In the genomic region with DNA sequence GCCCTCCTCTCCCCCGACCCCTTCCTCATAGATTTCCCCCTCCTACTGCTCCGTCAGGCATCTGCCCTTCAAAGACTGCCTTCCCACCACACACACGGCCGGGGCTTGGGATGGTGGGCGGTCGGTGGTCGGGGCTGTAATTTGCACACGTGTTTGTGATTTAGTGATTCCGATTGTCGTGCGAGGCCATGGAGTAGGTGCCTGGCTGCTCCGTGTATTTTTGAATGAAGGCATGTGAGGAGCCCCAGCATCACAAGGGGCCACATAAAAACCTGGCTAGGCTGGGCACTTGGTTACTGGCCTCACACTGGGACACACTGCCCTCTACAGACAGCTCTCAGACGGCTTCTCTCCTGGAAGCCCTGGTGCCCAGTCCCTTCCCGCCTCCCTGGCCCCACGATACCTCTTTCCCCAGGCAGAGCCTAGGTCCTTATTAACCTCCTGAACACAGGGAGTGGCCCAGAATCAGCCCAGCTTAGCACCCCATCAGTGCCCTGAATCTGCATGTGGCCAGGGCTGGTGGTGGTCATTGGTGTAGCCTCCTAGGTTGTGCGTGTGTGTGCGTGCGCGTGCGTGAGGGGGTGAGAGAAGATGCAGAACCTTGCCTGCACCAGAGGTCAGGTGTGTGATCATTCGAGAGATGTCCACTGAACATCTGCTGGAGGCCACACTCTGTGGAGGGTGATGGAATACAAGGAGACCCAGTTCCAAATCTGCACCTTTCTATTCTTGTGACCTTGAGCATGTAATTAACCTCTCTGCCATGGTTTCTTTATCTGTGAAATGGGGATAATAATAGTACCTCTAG, we compare ENCODE assay signal across 8 cellular contexts. TPM values are rescaled to one million over a fixed set of nuclear protein-coding genes. Genes with fewer than 3 reads are reported as not detected.
DNase-seq lines count a peak whose midpoint lies in the region; ATAC-seq lines count a peak whose summit lies in the region.

No MANE protein-coding gene starts in this region.

- H2BK120ac ChIP-seq in mesenchymal stem cell (ENCODE audit: low read depth, low read length), result peak overlapping the region; percentile 90

- H3K9me3 Mint-ChIP-seq in activated CD8-positive, alpha-beta T cell treated with anti-CD3 and anti-CD28 coated beads, Interleukin-2, amount 10 ng/mL, durations not matched to agents 7 days and 5 days (ENCODE audit: insufficient read depth), result no peaks in the 10 kb centered on the region
- H3K9me3 Mint-ChIP-seq in stimulated activated effector memory CD8-positive, alpha-beta T cell treated with anti-CD3 and anti-CD28 coated beads, Interleukin-12 subunit alpha, Interleukin-12 subunit beta, amount 100 ng/mL, for 72 hours, result no peaks in the 10 kb centered on the region

- H3K9ac ChIP-seq in mesenchymal stem cell (ENCODE audit: low read length), result peak overlapping the region; percentile 98

- peak overlapping the region; percentile 96 for H3K27ac Mint-ChIP-seq in activated CD8-positive, alpha-beta T cell treated with anti-CD3 and anti-CD28 coated beads, Interleukin-2, amount 10 ng/mL, durations not matched to agents 7 days and 5 days
- peak overlapping the region; percentile 98 for H3K27ac Mint-ChIP-seq in stimulated activated effector memory CD8-positive, alpha-beta T cell treated with anti-CD3 and anti-CD28 coated beads, Interleukin-12 subunit alpha, Interleukin-12 subunit beta, amount 100 ng/mL, for 72 hours

- no peak overlapping the region for H2AFZ ChIP-seq in mesenchymal stem cell (ENCODE audit: low read depth, low read length)

- H3K4me1 ChIP-seq in mesenchymal stem cell (ENCODE audit: control insufficient read depth, insufficient read depth, low read depth, low read length), result peaks cover 33% of the 10 kb centered on the region

- H2AK5ac ChIP-seq in mesenchymal stem cell (ENCODE audit: low read length, severe bottlenecking), result peak overlapping the region; percentile 28

- H3K18ac ChIP-seq in mesenchymal stem cell (ENCODE audit: low read depth in 1 of 2, low read length in 2 of 2), result peak overlapping the region; percentile 71 to 95

- H3K27ac ChIP-seq in mesenchymal stem cell (ENCODE audit: low read length, poor library complexity, severe bottlenecking), result peak overlapping the region; percentile 49

- peak overlapping the region; percentile 73 for H2BK15ac ChIP-seq in mesenchymal stem cell (ENCODE audit: low read depth, poor library complexity, severe bottlenecking)

- peak overlapping the region; percentile 31 to 44 for H3K4ac ChIP-seq in mesenchymal stem cell (ENCODE audit: low read depth in 1 of 2, low read length in 2 of 2)

- no peak overlapping the region for H3K23ac ChIP-seq in mesenchymal stem cell (ENCODE audit: low read length in 2 of 2)

- no peaks in the 10 kb centered on the region for H3K27me3 Mint-ChIP-seq in activated CD8-positive, alpha-beta T cell treated with anti-CD3 and anti-CD28 coated beads, Interleukin-2, amount 10 ng/mL, durations not matched to agents 7 days and 5 days (ENCODE audit: low read depth)

- ATAC-seq in activated CD8-positive, alpha-beta T cell treated with anti-CD3 and anti-CD28 coated beads, Interleukin-2, amount 10 ng/mL, durations not matched to agents 7 days and 5 days, result no peak
- peak; percentile 29 for ATAC-seq in stimulated activated effector memory CD8-positive, alpha-beta T cell treated with anti-CD3 and anti-CD28 coated beads, Interleukin-12 subunit alpha, Interleukin-12 subunit beta, amount 100 ng/mL, for 72 hours

- POLR2A ChIA-PET in activated CD8-positive, alpha-beta T cell treated with anti-CD3 and anti-CD28 coated beads, Interleukin-2, amount 10 ng/mL, durations not matched to agents 7 days and 5 days (lab: Charles Lee), result interaction anchor here (0.5 to 8.0 kb wide), 13 partner anchors 24 to 291 kb away, joined by 3 to 123 read pairs (median 22); no protein-coding TSS in a partner anchor

- H3K27me3 ChIP-seq in mesenchymal stem cell (ENCODE audit: control insufficient read depth in 1 of 2, insufficient read depth in 1 of 2, low read length in 2 of 2), result peaks cover 0 to 13% of the 10 kb centered on the region in 2 experiments

- WGBS in mesenchymal stem cell, result 31% methylated on average over 18 of the region's 21 CpGs

- peaks cover 44% of the 10 kb centered on the region for H3K4me1 Mint-ChIP-seq in activated CD8-positive, alpha-beta T cell treated with anti-CD3 and anti-CD28 coated beads, Interleukin-2, amount 10 ng/mL, durations not matched to agents 7 days and 5 days (ENCODE audit: low read depth)
- peaks cover 42% of the 10 kb centered on the region for H3K4me1 Mint-ChIP-seq in stimulated activated effector memory CD8-positive, alpha-beta T cell treated with anti-CD3 and anti-CD28 coated beads, Interleukin-12 subunit alpha, Interleukin-12 subunit beta, amount 100 ng/mL, for 72 hours

- peak overlapping the region; percentile 78 for H3K4me2 ChIP-seq in mesenchymal stem cell (ENCODE audit: low read length, poor library complexity, severe bottlenecking)

- peak; percentile 80 for DNase-seq in CD1c-positive myeloid dendritic cell (ENCODE audit: extremely low spot score)
- DNase-seq in HPDE6-E6E7 (ENCODE audit: extremely low spot score), result peak; percentile 84
- peak; percentile 86 for DNase-seq in NCI-H82 (lab: John Stamatoyannopoulos, UW)
- peak; percentile 77 for DNase-seq in activated CD8-positive, alpha-beta T cell treated with anti-CD3 and anti-CD28 coated beads, Interleukin-2, amount 10 ng/mL, durations not matched to agents 7 days and 5 days
- peak; percentile 90 for DNase-seq in epidermal melanocyte (ENCODE audit: insufficient read length, low spot score)
- peak; percentile 87 for DNase-seq in mesenchymal stem cell
- DNase-seq in stimulated activated effector memory CD8-positive, alpha-beta T cell treated with anti-CD3 and anti-CD28 coated beads, Interleukin-12 subunit alpha, Interleukin-12 subunit beta, amount 100 ng/mL, for 72 hours (ENCODE audit: low spot score in 2 of 2), result peak in 1 of 2 donors; percentile 83
- DNase-seq in cortex of kidney (lab: John Stamatoyannopoulos, UW), result no peak

- H2BK5ac ChIP-seq in mesenchymal stem cell (ENCODE audit: low read depth, low read length, poor library complexity, severe bottlenecking), result no peak overlapping the region

- peaks cover 5% of the 10 kb centered on the region for H3K79me1 ChIP-seq in mesenchymal stem cell (replicated peaks; ENCODE audit: low read length, poor library complexity, severe bottlenecking)

- CTCF ChIA-PET in activated CD8-positive, alpha-beta T cell treated with anti-CD3 and anti-CD28 coated beads, Interleukin-2, amount 10 ng/mL, durations not matched to agents 7 days and 5 days (lab: Charles Lee), result interaction anchor here (0.9 to 8.3 kb wide), 22 partner anchors 11 to 308 kb away, joined by 3 to 210 read pairs (median 5); no protein-coding TSS in a partner anchor

- peak overlapping the region in 1 of 2 experiments; percentile 21 for H3K14ac ChIP-seq in mesenchymal stem cell (ENCODE audit: low read length in 2 of 2)

- peak overlapping the region; percentile 29 for H4K8ac ChIP-seq in mesenchymal stem cell (ENCODE audit: low read length)

- peak overlapping the region; percentile 12 to 91 for H2BK12ac ChIP-seq in mesenchymal stem cell (ENCODE audit: low read length in 2 of 2)

- peak overlapping the region; percentile 61 to 91 for H3K4me3 ChIP-seq in mesenchymal stem cell (ENCODE audit: insufficient read depth in 1 of 2, low read depth in 1 of 2, low read length in 2 of 2)

- peaks cover 0 to 17% of the 10 kb centered on the region in 2 experiments for H3K36me3 ChIP-seq in mesenchymal stem cell (ENCODE audit: control insufficient read depth in 1 of 2, insufficient read depth in 2 of 2, low read depth in 1 of 2, low read length in 2 of 2)

- peak overlapping the region; percentile 12 for H4K91ac ChIP-seq in mesenchymal stem cell (ENCODE audit: low read length)

- H3K9me3 ChIP-seq in mesenchymal stem cell (ENCODE audit: control insufficient read depth, low read length), result no peaks in the 10 kb centered on the region

- peaks cover 30% of the 10 kb centered on the region for H3K36me3 Mint-ChIP-seq in activated CD8-positive, alpha-beta T cell treated with anti-CD3 and anti-CD28 coated beads, Interleukin-2, amount 10 ng/mL, durations not matched to agents 7 days and 5 days (ENCODE audit: low read depth)
- peaks cover 51% of the 10 kb centered on the region for H3K36me3 Mint-ChIP-seq in stimulated activated effector memory CD8-positive, alpha-beta T cell treated with anti-CD3 and anti-CD28 coated beads, Interleukin-12 subunit alpha, Interleukin-12 subunit beta, amount 100 ng/mL, for 72 hours

- H3K4me3 Mint-ChIP-seq in activated CD8-positive, alpha-beta T cell treated with anti-CD3 and anti-CD28 coated beads, Interleukin-2, amount 10 ng/mL, durations not matched to agents 7 days and 5 days, result peak overlapping the region; percentile 97
- H3K4me3 Mint-ChIP-seq in stimulated activated effector memory CD8-positive, alpha-beta T cell treated with anti-CD3 and anti-CD28 coated beads, Interleukin-12 subunit alpha, Interleukin-12 subunit beta, amount 100 ng/mL, for 72 hours, result peak overlapping the region; percentile 95

RNA-seq across cellular contexts. Expression of gene SOCS1, which starts 1.3 kb away (rescaled TPM):
- 100 to 1,000 TPM; 170 to 174 TPM for total RNA-seq in activated CD8-positive, alpha-beta T cell treated with anti-CD3 and anti-CD28 coated beads, Interleukin-2, amount 10 ng/mL, durations not matched to agents 7 days and 5 days
- polyA plus RNA-seq in mesenchymal stem cell (2013, experiment 1 of 2), result 22.8 TPM
- 21.9 TPM for polyA plus RNA-seq in mesenchymal stem cell (2013, experiment 2 of 2)

RNA-seq across cellular contexts. Expression of gene TNP2, which starts 11.8 kb away (rescaled TPM):
- not detected for total RNA-seq in activated CD8-positive, alpha-beta T cell treated with anti-CD3 and anti-CD28 coated beads, Interleukin-2, amount 10 ng/mL, durations not matched to agents 7 days and 5 days
- polyA plus RNA-seq in mesenchymal stem cell (2013, experiment 1 of 2), result not detected
- polyA plus RNA-seq in mesenchymal stem cell (2013, experiment 2 of 2), result not detected

RNA-seq across cellular contexts. Expression of gene PRM3, which starts 16.1 kb away (rescaled TPM):
- total RNA-seq in activated CD8-positive, alpha-beta T cell treated with anti-CD3 and anti-CD28 coated beads, Interleukin-2, amount 10 ng/mL, durations not matched to agents 7 days and 5 days, result not detected
- polyA plus RNA-seq in mesenchymal stem cell (2013, experiment 1 of 2), result not detected
- not detected for polyA plus RNA-seq in mesenchymal stem cell (2013, experiment 2 of 2)

RNA-seq across cellular contexts. Expression of gene PRM2, which starts 18.9 kb away (rescaled TPM):
- not detected for total RNA-seq in activated CD8-positive, alpha-beta T cell treated with anti-CD3 and anti-CD28 coated beads, Interleukin-2, amount 10 ng/mL, durations not matched to agents 7 days and 5 days
- not detected for polyA plus RNA-seq in mesenchymal stem cell (2013, experiment 1 of 2)
- not detected for polyA plus RNA-seq in mesenchymal stem cell (2013, experiment 2 of 2)

RNA-seq across cellular contexts. Expression of gene PRM1, which starts 23.8 kb away (rescaled TPM):
- total RNA-seq in activated CD8-positive, alpha-beta T cell treated with anti-CD3 and anti-CD28 coated beads, Interleukin-2, amount 10 ng/mL, durations not matched to agents 7 days and 5 days, result not detected
- polyA plus RNA-seq in mesenchymal stem cell (2013, experiment 1 of 2), result not detected
- not detected for polyA plus RNA-seq in mesenchymal stem cell (2013, experiment 2 of 2)
